ENCODE assay signal across 8 cellular contexts in the genomic region with DNA sequence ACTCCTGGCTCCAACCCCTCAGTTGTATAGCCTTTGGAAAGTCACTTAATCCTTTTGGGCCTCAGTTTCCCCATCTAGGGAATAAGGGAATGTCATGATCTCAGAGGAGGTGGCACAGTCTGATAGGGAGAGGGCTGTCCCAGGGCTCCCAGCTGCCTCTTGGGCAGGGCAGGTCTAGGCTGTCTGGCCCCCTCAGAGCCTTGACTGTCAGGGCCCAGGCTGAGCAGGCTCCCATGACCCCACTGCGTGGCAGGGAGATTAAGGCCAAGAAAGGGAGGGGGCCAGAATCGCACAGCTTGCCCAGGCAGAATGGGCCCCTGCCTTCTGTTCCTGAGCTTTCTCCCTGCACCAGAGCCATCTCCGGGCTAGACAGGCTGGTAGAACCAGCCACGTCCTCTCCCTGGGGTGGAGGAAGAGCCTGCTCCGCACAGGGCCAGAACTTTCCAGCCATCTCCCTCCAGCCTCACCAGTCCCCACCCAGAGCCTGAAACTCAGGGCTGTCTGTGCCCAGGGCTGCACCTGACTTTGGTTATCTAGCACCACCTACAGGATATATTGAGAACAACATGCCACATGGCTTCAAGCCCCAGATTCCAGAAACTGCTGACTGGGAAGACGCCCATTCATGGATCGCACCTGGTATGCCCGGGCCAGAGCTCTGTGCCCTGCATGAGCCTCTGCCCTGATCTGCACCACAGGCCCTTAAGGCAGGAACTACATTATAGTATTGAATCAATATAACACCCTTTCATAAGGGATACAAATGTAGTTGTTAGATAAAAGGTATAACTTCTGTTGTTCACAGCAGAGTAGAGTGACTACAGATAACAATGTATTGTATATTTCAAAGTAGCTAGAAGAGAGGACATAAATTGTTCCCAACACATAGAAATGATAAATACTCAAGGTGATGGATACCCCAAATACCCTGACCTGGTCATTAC. TPM values are rescaled to one million over a fixed set of nuclear protein-coding genes. Genes with fewer than 3 reads are reported as not detected.
DNase-seq lines count a peak whose midpoint lies in the region; ATAC-seq, FAIRE-seq and TF ChIP-seq lines count a peak whose summit lies in the region.

No MANE protein-coding gene starts in this region.

- H3K27ac Mint-ChIP-seq in nephron, result peak overlapping the region in 1 of 3 experiments; percentile 56

- 21 to 33% methylated on average over 7 to 8 of the region's 8 CpGs for WGBS in thyroid gland, 2 donors

- peak; percentile 49 for ATAC-seq in GM18502 (IDR thresholded peaks at IDR 0.05; ENCODE audit: poor library complexity, unreplicated experiment)

- H3K4me1 Mint-ChIP-seq in nephron, result no peaks in the 10 kb centered on the region

- H3K9me3 Mint-ChIP-seq in nephron, result no peaks in the 10 kb centered on the region

- intact Hi-C loops in thyroid gland (cut with DNase I), result loop anchor here (2.0 to 5.0 kb wide), 2 partner anchors 82 to 92 kb away; no protein-coding TSS in a partner anchor

- H3K36me3 Mint-ChIP-seq in nephron (ENCODE audit: low read depth), result no peaks in the 10 kb centered on the region

- H3K36me3 ChIP-seq in thyroid gland, result no peaks in the 10 kb centered on the region

- no peak overlapping the region for H3K4me3 ChIP-seq in fibroblast of mammary gland (ENCODE audit: control insufficient read depth, low read depth, low read length)
- H3K4me3 ChIP-seq in thyroid gland (replicated peaks in 1 of 3), result no peak overlapping the region

- no peak for FAIRE-seq in RCC 7860 (lab: Jason Lieb, UNC)

- H3K27ac ChIP-seq in thyroid gland, result peak overlapping the region in 1 of 3 donors; percentile 56

- peaks cover 8% of the 10 kb centered on the region for H3K27me3 Mint-ChIP-seq in nephron (ENCODE audit: low read depth)

- TF ChIP-seq CTCF in fibroblast of mammary gland (conservative IDR thresholded peaks at IDR 0.05; ENCODE audit: control insufficient read depth, insufficient read depth, low read depth, low read length), result peak; percentile 82
- TF ChIP-seq CTCF in nephron (IDR thresholded peaks at IDR 0.05; ENCODE audit: unreplicated experiment in 3 of 3), result peak; percentile 68 to 75 (median 73)
- TF ChIP-seq CTCF in thyroid gland (IDR thresholded peaks at IDR 0.05), result peak; percentile 78 to 97 (median 90)

- DNase-seq in 8988T, result peak; percentile 75
- peak; percentile 85 for DNase-seq in M059J (ENCODE audit: low read depth)
- DNase-seq in RCC 7860 (ENCODE audit: low spot score), result peak; percentile 63
- peak; percentile 37 for DNase-seq in activated T-helper 1 cell treated with Interleukin-2 at 50 U/mL for 16 hours (ENCODE audit: low read depth)
- peak; percentile 89 for DNase-seq in fibroblast of mammary gland (ENCODE audit: low read depth)
- peak; percentile 74 to 80 for DNase-seq in thyroid gland

- no peak overlapping the region for H3K4me3 Mint-ChIP-seq in nephron

- H3K4me1 ChIP-seq in thyroid gland, result peaks cover 0 to 3% of the 10 kb centered on the region in 2 donors

- no peak for TF ChIP-seq POLR2A in thyroid gland (IDR thresholded peaks at IDR 0.05)

- H3K27me3 ChIP-seq in thyroid gland, result no peaks in the 10 kb centered on the region

- no peaks in the 10 kb centered on the region for H3K9me3 ChIP-seq in thyroid gland

RNA-seq across cellular contexts. Expression of a gene that starts 32.0 kb away (rescaled TPM):
- total RNA-seq in M059J (2014; rRNA removed; shearing (Covaris generic)), result 10.5 and 13.7 TPM in 2 replicates
- 10 to 100 TPM in 2 of 4 donors, 1 to 10 TPM in 2; 5.3 to 17.2 (median 9.4) TPM for total RNA-seq in thyroid gland

RNA-seq across cellular contexts. Expression of a gene that starts 32.9 kb away (rescaled TPM):
- total RNA-seq in M059J (2014; rRNA removed; shearing (Covaris generic)), result 8.7 and 19.8 TPM in 2 replicates
- total RNA-seq in thyroid gland, result 10 to 100 TPM; 21.9 to 42.0 (median 30.8) TPM

RNA-seq across cellular contexts. Expression of a gene that starts 54.3 kb away (rescaled TPM):
- total RNA-seq in M059J (2014; rRNA removed; shearing (Covaris generic)), result 4.3 and 35.5 TPM in 2 replicates
- total RNA-seq in thyroid gland, result 10 to 100 TPM; 18.3 to 34.7 (median 24.9) TPM

Comparison
In these comparisons a context has a peak if more than half of its experiments do, and no peak if none do; other contexts are left out.
1. DNase-seq: peak in every context shown above with its lines; median percentile 89 in fibroblast of mammary gland; 85 in M059J; 77 in thyroid gland; 75 in 8988T; 63 in RCC 7860; 37 in activated T-helper 1 cell treated with Interleukin-2 at 50 U/mL for 16 hours.